ENCODE assay signal across 6 cellular contexts in genomic region chr16:88759245-88759975, GRCh38. TPM values are rescaled to one million over a fixed set of nuclear protein-coding genes. Genes with fewer than 3 reads are reported as not detected.
DNase-seq lines count a peak whose midpoint lies in the region; ATAC-seq and TF ChIP-seq lines count a peak whose summit lies in the region.

No MANE protein-coding gene starts in this region.

- H3K36me3 ChIP-seq in OCI-LY3 (replicated peaks; ENCODE audit: low read depth, low read length) (no peaks in the 10 kb centered on the region), adrenal gland (replicated peaks in 1 of 2) (no peaks in the 10 kb centered on the region), sigmoid colon (no peaks in the 10 kb centered on the region)

- peak in 2 of 4 donors; percentile 39 to 74 for TF ChIP-seq EP300 in sigmoid colon (IDR thresholded peaks at IDR 0.05)

- no peaks in the 10 kb centered on the region for H3K79me2 ChIP-seq in OCI-LY3 (ENCODE audit: low read length)

- peak overlapping the region; percentile 67 for H3K9ac ChIP-seq in OCI-LY3 (ENCODE audit: low read length)

- H3K27ac ChIP-seq in OCI-LY3 (ENCODE audit: low read length) (peak overlapping the region; percentile 39), adrenal gland (peak overlapping the region in 2 of 5 donors; percentile 30 to 52), sigmoid colon (peak overlapping the region; percentile 91 to 100 (median 96))

- DNase-seq in adrenal gland (peak in 4 of 7 donors; percentile 23 to 65 (median 53)), sigmoid colon (peak; percentile 96), SKM-1 treated with dmso at 0.1 percent for 144 hours (lab: John Stamatoyannopoulos, UW; ENCODE audit: unreplicated experiment) (no peak), head of caudate nucleus (no peak)

- H3K27me3 ChIP-seq in OCI-LY3 (ENCODE audit: low read depth, low read length) (no peaks in the 10 kb centered on the region), adrenal gland (no peaks in the 10 kb centered on the region), sigmoid colon (no peaks in the 10 kb centered on the region)

- TF ChIP-seq POLR2A in adrenal gland (IDR thresholded peaks at IDR 0.05) (no peak), sigmoid colon (IDR thresholded peaks at IDR 0.05) (peak; percentile 86 to 88)

- H2AFZ ChIP-seq in OCI-LY3 (ENCODE audit: low read depth, low read length): peak overlapping the region; percentile 43; the same call in 1 of the 2 replicates

- intact Hi-C loops in adrenal gland (cut with DNase I): no loop called here
- intact Hi-C loops in sigmoid colon (cut with DNase I): loop anchor here (1.0 kb wide), 1 partner anchor 26 kb away; the partner anchor contains the start of gene PIEZO1
- intact Hi-C loops in head of caudate nucleus (cut with DNase I): no loop called here

- H3K4me3 ChIP-seq in OCI-LY3 (ENCODE audit: low read length): peak overlapping the region; percentile 74
- H3K4me3 ChIP-seq in adrenal gland: no peak overlapping the region
- H3K4me3 ChIP-seq in sigmoid colon: peak overlapping the region in 3 of 4 donors; percentile 32 to 41 (median 40)

- H3K9me3 ChIP-seq in OCI-LY3 (ENCODE audit: insufficient read depth, low read length): no peaks in the 10 kb centered on the region
- H3K9me3 ChIP-seq in adrenal gland (replicated peaks in 1 of 3): no peaks in the 10 kb centered on the region
- no peaks in the 10 kb centered on the region for H3K9me3 ChIP-seq in sigmoid colon

- WGBS in adrenal gland, 4 donors: 59 to 78% (median 73%) methylated on average over 6 to 26 of the region's 26 CpGs
- WGBS in sigmoid colon, 2 donors: 33 to 61% methylated on average over 26 of the region's 26 CpGs

- H3K4me2 ChIP-seq in OCI-LY3 (ENCODE audit: low read length): peak overlapping the region; percentile 91

- ATAC-seq in HG02884 (IDR thresholded peaks at IDR 0.05; ENCODE audit: unreplicated experiment): no peak

- no peaks in the 10 kb centered on the region for H4K20me1 ChIP-seq in OCI-LY3 (ENCODE audit: insufficient read depth, low read length)

- H3K4me1 ChIP-seq in OCI-LY3 (ENCODE audit: low read length): peaks cover 22% of the 10 kb centered on the region
- peaks cover 0 to 5% of the 10 kb centered on the region in 2 donors for H3K4me1 ChIP-seq in adrenal gland (replicated peaks in 1 of 2)
- H3K4me1 ChIP-seq in sigmoid colon: peaks cover 0 to 93% (median 88%) of the 10 kb centered on the region in 4 donors

- peak; percentile 47 for TF ChIP-seq CTCF in OCI-LY3 (IDR thresholded peaks at IDR 0.05; ENCODE audit: low read depth, low read length)
- TF ChIP-seq CTCF in adrenal gland (IDR thresholded peaks at IDR 0.05): no peak
- peak in 2 of 4 experiments; percentile 33 to 43 for TF ChIP-seq CTCF in sigmoid colon (IDR thresholded peaks at IDR 0.05)

RNA-seq across cellular contexts. Expression of gene PIEZO1, which starts 25.6 kb away (rescaled TPM):
- total RNA-seq in adrenal gland: 100 to 1,000 TPM in 2 of 8 donors, 10 to 100 TPM in 6; 48.9 to 119 (median 92.4) TPM
- polyA plus RNA-seq in adrenal gland: 100 to 1,000 TPM in 2 of 3 donors, 10 to 100 TPM in 1; 16.6 to 327 (median 259) TPM
- total RNA-seq in sigmoid colon: 100 to 1,000 TPM in 3 of 4 donors, 10 to 100 TPM in 1; 97.4 to 242 (median 158) TPM
- polyA plus RNA-seq in sigmoid colon: 100 to 1,000 TPM in 1 of 3 donors, 10 to 100 TPM in 2; 18.0 to 169 (median 29.4) TPM

RNA-seq across cellular contexts. Expression of gene CDT1, which starts 44.2 kb away (rescaled TPM):
- total RNA-seq in adrenal gland (1 to 10 TPM in 6 of 8 donors, under 1 TPM in 1, not detected in 1; 0.52 to 4.5 (median 1.7) TPM), sigmoid colon (1 to 10 TPM in 1 of 4 donors, under 1 TPM in 2, not detected in 1; 0.71 to 3.0 (median 0.81) TPM)
- polyA plus RNA-seq in adrenal gland (under 1 TPM; 0.29 to 0.44 (median 0.40) TPM), sigmoid colon (10 to 100 TPM in 1 of 3 donors, 1 to 10 TPM in 2; 3.6 to 17.4 (median 6.9) TPM)

RNA-seq across cellular contexts. Expression of gene APRT, which starts 52.3 kb away (rescaled TPM):
- total RNA-seq in adrenal gland (100 to 1,000 TPM; 145 to 250 (median 181) TPM), sigmoid colon (10 to 100 TPM; 56.6 to 78.3 (median 62.5) TPM)
- polyA plus RNA-seq in adrenal gland (100 to 1,000 TPM; 116 to 227 (median 121) TPM), sigmoid colon (100 to 1,000 TPM; 245 to 329 (median 294) TPM)

RNA-seq across cellular contexts. Expression of gene CTU2, which starts 53.1 kb away (rescaled TPM):
- total RNA-seq in adrenal gland: 10 to 100 TPM in 5 of 8 donors, 1 to 10 TPM in 3; 8.0 to 24.7 (median 14.0) TPM
- 10 to 100 TPM in 2 of 3 donors, 1 to 10 TPM in 1; 3.6 to 43.8 (median 32.5) TPM for polyA plus RNA-seq in adrenal gland
- 10 to 100 TPM in 3 of 4 donors, 1 to 10 TPM in 1; 6.1 to 11.7 (median 10.7) TPM for total RNA-seq in sigmoid colon
- 10 to 100 TPM in 1 of 3 donors, 1 to 10 TPM in 2; 8.4 to 16.3 (median 9.2) TPM for polyA plus RNA-seq in sigmoid colon

RNA-seq across cellular contexts. Expression of gene RNF166, which starts 53.2 kb away (rescaled TPM):
- 10 to 100 TPM; 11.3 to 40.6 (median 31.1) TPM for total RNA-seq in adrenal gland
- polyA plus RNA-seq in adrenal gland: 10 to 100 TPM in 2 of 3 donors, 1 to 10 TPM in 1; 3.0 to 86.3 (median 25.1) TPM
- 10 to 100 TPM; 16.0 to 21.4 (median 17.9) TPM for total RNA-seq in sigmoid colon
- polyA plus RNA-seq in sigmoid colon: 10 to 100 TPM in 1 of 3 donors, 1 to 10 TPM in 2; 5.4 to 34.8 (median 6.2) TPM

Comparison
In these comparisons a context has a peak if more than half of its experiments do, and no peak if none do; other contexts are left out.
1. H3K4me3 ChIP-seq: peak in OCI-LY3 (single experiment) and sigmoid colon (3 of 4); none in adrenal gland (0 of 4).
2. DNase-seq: peak in adrenal gland (4 of 7) and sigmoid colon (single experiment); none in SKM-1 treated with dmso at 0.1 percent for 144 hours (single experiment) and head of caudate nucleus (0 of 42).
3. POLR2A ChIP-seq: peak in sigmoid colon (2 of 2); none in adrenal gland (0 of 2).